1 cellular context compared by ENCODE assay signal in genomic region chr13:27765650-27766049, GRCh38.
TF ChIP-seq lines count a peak whose summit lies in the region.

No MANE protein-coding gene starts in this region.

TF ChIP-seq in WTC11, 78 proteins besides CTCF, POLR2A, EP300 and RAD21 (continued from another document):
- TF ChIP-seq PRDM15 (CRISPR knock-in tag; IDR thresholded peaks at IDR 0.05) = no peak
